28 cellular contexts compared by ENCODE assay signal in the genomic region with DNA sequence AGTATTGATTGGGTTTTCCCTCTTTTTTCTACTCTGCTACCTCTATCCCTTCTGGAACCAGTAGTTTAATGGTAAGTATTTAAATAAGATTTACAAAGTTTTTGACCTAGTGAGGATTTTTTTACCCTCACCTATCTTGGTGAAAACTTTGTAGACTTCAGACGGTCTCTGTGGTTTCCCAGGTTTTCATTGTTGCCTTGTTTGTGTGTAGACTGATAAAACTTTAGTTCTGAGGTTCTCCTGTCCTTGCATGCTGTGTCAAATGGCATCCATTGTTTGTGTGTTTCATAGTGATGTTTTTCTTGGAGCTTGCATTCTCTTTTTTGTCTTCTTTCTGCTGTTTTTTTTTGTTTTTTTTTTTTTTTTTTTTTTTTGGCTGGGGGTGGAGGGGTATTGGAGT. TPM values are rescaled to one million over a fixed set of nuclear protein-coding genes. Genes with fewer than 3 reads are reported as not detected.
A peak's percentile ranks its signal among the peaks of the same experiment; 100 is the strongest.
DNase-seq lines count a peak whose midpoint lies in the region; ATAC-seq and TF ChIP-seq lines count a peak whose summit lies in the region.
"Had no signal": no experiment of that assay in that cellular context is flagged by ENCODE, and none has a peak within 500 bp of the region (broad histone marks: within the 10 kb centered on the region; RNA-seq: fewer than 3 reads in every experiment).

No MANE protein-coding gene starts in this region.

- no peaks in the 10 kb centered on the region for H3K36me3 ChIP-seq in CD8-positive, alpha-beta memory T cell (ENCODE audit: insufficient read depth, low read length)
- H3K36me3 ChIP-seq: left ventricle myocardium inferior, neutrophil, transverse colon had no signal

- H3K9me3 ChIP-seq in CD4-positive, alpha-beta T cell (ENCODE audit: control insufficient read depth, low read length), result no peaks in the 10 kb centered on the region
- no peaks in the 10 kb centered on the region for H3K9me3 ChIP-seq in CD8-positive, alpha-beta memory T cell (ENCODE audit: low read length)
- H3K9me3 ChIP-seq: body of pancreas, left ventricle myocardium inferior, neutrophil, transverse colon had no signal

- no peaks in the 10 kb centered on the region for H3K9me3 Mint-ChIP-seq in CD4-positive, alpha-beta T cell
- H3K9me3 Mint-ChIP-seq in CD8-positive, alpha-beta memory T cell, result no peaks in the 10 kb centered on the region
- H3K9me3 Mint-ChIP-seq in glutamatergic neuron (ENCODE audit: unreplicated experiment), result peaks cover 2% of the 10 kb centered on the region
- H3K9me3 Mint-ChIP-seq: dendritic cell treated with granulocyte-macrophage colony-stimulating factor and Interleukin-4, amounts not matched to agents 40 ng/mL and 50 ng/mL, for 4 days had no signal

- DNase-seq in CD4-positive, alpha-beta T cell, result no peak
- peak in 1 of 5 donors; percentile 11 for DNase-seq in CD8-positive, alpha-beta memory T cell
- DNase-seq in OCI-M1 (lab: John Stamatoyannopoulos, UW), result peak; percentile 17
- DNase-seq in glutamatergic neuron, result no peak
- no peak for DNase-seq in NCI-H128 (lab: John Stamatoyannopoulos, UW; ENCODE audit: unreplicated experiment)
- no peak for DNase-seq in ACHN
- no peak for DNase-seq in C1 segment of cervical spinal cord (lab: John Stamatoyannopoulos, UW)
- DNase-seq: activated CD4-positive, alpha-beta T cell treated with anti-CD3 and anti-CD28 coated beads for 4 hours; activated gamma-delta T cell treated with Interleukin-2 at 50 U/mL for 16 hours; body of pancreas; EL; KG1; left ventricle myocardium inferior; MM.1S; NCI-H1105 treated with DMSO at 0.1 percent for 48 hours; NCI-H1930; NCI-H2227 treated with DMSO at 0.1 percent for 48 hours; SIG-M5; stimulated activated CD8-positive, alpha-beta memory T cell treated with anti-CD3 and anti-CD28 coated beads, Interleukin-4, amount 100 ng/mL, for 48 hours; T1000; transverse colon had no signal

- H3K27me3 Mint-ChIP-seq in CD4-positive, alpha-beta T cell, result no peaks in the 10 kb centered on the region
- no peaks in the 10 kb centered on the region for H3K27me3 Mint-ChIP-seq in CD8-positive, alpha-beta memory T cell
- H3K27me3 Mint-ChIP-seq in glutamatergic neuron (ENCODE audit: unreplicated experiment), result no peaks in the 10 kb centered on the region
- H3K27me3 Mint-ChIP-seq: dendritic cell treated with granulocyte-macrophage colony-stimulating factor and Interleukin-4, amounts not matched to agents 40 ng/mL and 50 ng/mL, for 4 days; progenitor cell of endocrine pancreas had no signal

- no peaks in the 10 kb centered on the region for H3K27me3 ChIP-seq in CD4-positive, alpha-beta T cell (ENCODE audit: control insufficient read depth, insufficient read depth, low read length)
- no peaks in the 10 kb centered on the region for H3K27me3 ChIP-seq in CD8-positive, alpha-beta memory T cell (ENCODE audit: insufficient read depth, low read length, poor library complexity, severe bottlenecking)
- H3K27me3 ChIP-seq: BLaER1 treated with 17β-estradiol and CSF1 and Interleukin-3, amounts not matched to agents 10 nM and 100 nM; body of pancreas; neutrophil; transverse colon had no signal

- H3K4me3 Mint-ChIP-seq in CD4-positive, alpha-beta T cell, result peak overlapping the region; percentile 36
- H3K4me3 Mint-ChIP-seq in CD8-positive, alpha-beta memory T cell, result peak overlapping the region in 5 of 7 donors; percentile 8 to 38 (median 21)
- no peak overlapping the region for H3K4me3 Mint-ChIP-seq in glutamatergic neuron (ENCODE audit: unreplicated experiment)
- H3K4me3 Mint-ChIP-seq: dendritic cell treated with granulocyte-macrophage colony-stimulating factor and Interleukin-4, amounts not matched to agents 40 ng/mL and 50 ng/mL, for 4 days had no signal

- no peak for TF ChIP-seq CTCF in CD4-positive, alpha-beta T cell (IDR thresholded peaks at IDR 0.05)
- no peak for TF ChIP-seq CTCF in glutamatergic neuron (IDR thresholded peaks at IDR 0.05; ENCODE audit: partially characterized antibody, unreplicated experiment)

- no peaks in the 10 kb centered on the region for H3K36me3 Mint-ChIP-seq in CD4-positive, alpha-beta T cell (ENCODE audit: low read depth)
- no peaks in the 10 kb centered on the region for H3K36me3 Mint-ChIP-seq in CD8-positive, alpha-beta memory T cell
- H3K36me3 Mint-ChIP-seq in glutamatergic neuron (ENCODE audit: unreplicated experiment), result no peaks in the 10 kb centered on the region

- POLR2A ChIA-PET in CD4-positive, alpha-beta T cell (lab: Charles Lee), result interaction anchor here (1.2 to 1.8 kb wide), 2 partner anchors 9 to 22 kb away, joined by 4 to 5 read pairs; a partner anchor contains a TSS
- POLR2A ChIA-PET in CD8-positive, alpha-beta memory T cell (lab: Charles Lee), result no interaction called here

- H3K4me1 ChIP-seq in CD8-positive, alpha-beta memory T cell (ENCODE audit: insufficient read depth, low read length), result peaks cover 33% of the 10 kb centered on the region

- peak; percentile 41 for ATAC-seq in CD4-positive, alpha-beta T cell (ENCODE audit: poor library complexity)
- ATAC-seq: body of pancreas, esophagus mucosa, sciatic nerve had no signal

- CTCF ChIA-PET in CD4-positive, alpha-beta T cell (lab: Charles Lee), result interaction anchor here (1.3 to 1.6 kb wide), 2 partner anchors 12 to 22 kb away, joined by 4 to 5 read pairs; no protein-coding TSS in a partner anchor
- CTCF ChIA-PET in CD8-positive, alpha-beta memory T cell (lab: Charles Lee), result interaction anchor here (0.6 kb wide), 1 partner anchor 336 kb away, joined by 3 read pairs; no protein-coding TSS in a partner anchor

- intact Hi-C loops in CD4-positive, alpha-beta T cell (cut with DNase I, micrococcal nuclease), result loop anchor here in 1 of 2 experiments (5.0 kb wide), 1 partner anchor 40 kb away; no protein-coding TSS in a partner anchor

- in situ Hi-C loops in ACHN (cut with HindIII; ENCODE audit: low pct_ligation_motif_present, low pct_unique_long_range_greater_than_20kb, low sequenced_read_pairs), result no loop called here

- no peak overlapping the region for H3K27ac ChIP-seq in CD4-positive, alpha-beta T cell (ENCODE audit: low read depth, low read length)
- no peak overlapping the region for H3K27ac ChIP-seq in CD8-positive, alpha-beta memory T cell (ENCODE audit: low read depth, low read length)
- H3K27ac ChIP-seq: BLaER1 treated with 17β-estradiol and CSF1 and Interleukin-3, amounts not matched to agents 10 nM and 100 nM; body of pancreas; left ventricle myocardium inferior; neutrophil; transverse colon; VCaP had no signal

- H3K27ac Mint-ChIP-seq in CD4-positive, alpha-beta T cell, result no peak overlapping the region
- peak overlapping the region in 3 of 8 donors; percentile 2 to 18 (median 3) for H3K27ac Mint-ChIP-seq in CD8-positive, alpha-beta memory T cell
- H3K27ac Mint-ChIP-seq in glutamatergic neuron (ENCODE audit: unreplicated experiment), result peak overlapping the region; percentile 15
- H3K27ac Mint-ChIP-seq: dendritic cell treated with granulocyte-macrophage colony-stimulating factor and Interleukin-4, amounts not matched to agents 40 ng/mL and 50 ng/mL, for 4 days; progenitor cell of endocrine pancreas had no signal

- no peak overlapping the region for H3K4me3 ChIP-seq in CD8-positive, alpha-beta memory T cell (ENCODE audit: low read length)
- H3K4me3 ChIP-seq: BLaER1 treated with 17β-estradiol and CSF1 and Interleukin-3, amounts not matched to agents 10 nM and 100 nM; body of pancreas; left ventricle myocardium inferior; transverse colon had no signal

- H3K4me1 Mint-ChIP-seq in CD4-positive, alpha-beta T cell (ENCODE audit: low read depth), result peaks cover 75% of the 10 kb centered on the region
- H3K4me1 Mint-ChIP-seq in CD8-positive, alpha-beta memory T cell, result peaks cover 75 to 98% (median 91%) of the 10 kb centered on the region in 3 donors
- H3K4me1 Mint-ChIP-seq in glutamatergic neuron (ENCODE audit: low read depth, unreplicated experiment), result peaks cover 29% of the 10 kb centered on the region

RNA-seq across cellular contexts. Expression of a gene that starts 22.6 kb away (rescaled TPM):
- 10 to 100 TPM; 20.4 to 23.6 TPM for total RNA-seq in CD4-positive, alpha-beta T cell
- total RNA-seq in CD8-positive, alpha-beta memory T cell, result 10 to 100 TPM; 12.4 to 13.6 TPM
- polyA plus RNA-seq in CD8-positive, alpha-beta memory T cell, result 4.2 TPM
- 16.7 TPM for total RNA-seq in glutamatergic neuron (ENCODE audit: unreplicated experiment)
